Comparison of ENCODE assay signal across 8 cellular contexts in genomic region chr12:49537709-49538601, GRCh38. TPM values are rescaled to one million over a fixed set of nuclear protein-coding genes. Genes with fewer than 3 reads are reported as not detected.
A peak's percentile ranks its signal among the peaks of the same experiment; 100 is the strongest.
DNase-seq lines count a peak whose midpoint lies in the region; ATAC-seq and TF ChIP-seq lines count a peak whose summit lies in the region.

No MANE protein-coding gene starts in this region.

- H3K4me3 Mint-ChIP-seq in activated B cell treated with CpG ODN at 0.5 μM for 24 hours (peak overlapping the region; percentile 81), nephron progenitor cell (peak overlapping the region; percentile 75)

- peaks cover 28% of the 10 kb centered on the region for H3K27me3 Mint-ChIP-seq in activated B cell treated with CpG ODN at 0.5 μM for 24 hours
- peaks cover 89% of the 10 kb centered on the region for H3K27me3 Mint-ChIP-seq in nephron progenitor cell (ENCODE audit: low read depth, poor library complexity)

- no peaks in the 10 kb centered on the region for H3K9me3 Mint-ChIP-seq in activated B cell treated with CpG ODN at 0.5 μM for 24 hours
- no peaks in the 10 kb centered on the region for H3K9me3 Mint-ChIP-seq in nephron progenitor cell

- TF ChIP-seq POLR2A in GM18505 (IDR thresholded peaks at IDR 0.05; ENCODE audit: borderline replicate concordance, extremely low read depth, insufficient read depth, insufficient read length), result no peak

- H3K36me3 ChIP-seq in BJ (ENCODE audit: control insufficient read depth, insufficient read depth, low read length), result no peaks in the 10 kb centered on the region

- peaks cover 27% of the 10 kb centered on the region for H3K27me3 ChIP-seq in BJ (ENCODE audit: control insufficient read depth, insufficient read depth, low read length)

- H3K27ac Mint-ChIP-seq in activated B cell treated with CpG ODN at 0.5 μM for 24 hours, result no peak overlapping the region
- no peak overlapping the region for H3K27ac Mint-ChIP-seq in nephron progenitor cell

- POLR2A ChIA-PET in BJ (lab: Charles Lee), result interaction anchor here (0.6 kb wide), 2 partner anchors 11 to 55 kb away, joined by 3 read pairs; no protein-coding TSS in a partner anchor
- POLR2A ChIA-PET in activated B cell treated with CpG ODN at 0.5 μM for 24 hours (lab: Charles Lee), result interaction anchor here (0.5 to 1.0 kb wide), 2 partner anchors 171 to 273 kb away, joined by 3 to 6 read pairs; partner anchors contain the start of genes SPATS2 and TUBA1C

- H3K4me1 Mint-ChIP-seq in activated B cell treated with CpG ODN at 0.5 μM for 24 hours (peaks cover 43% of the 10 kb centered on the region), nephron progenitor cell (peaks cover 34% of the 10 kb centered on the region)

- H3K4me3 ChIP-seq in BJ (ENCODE audit: low read depth, low read length), result peak overlapping the region; percentile 39
- H3K4me3 ChIP-seq in epithelial cell of esophagus (ENCODE audit: low read length), result peak overlapping the region; percentile 41

- ATAC-seq in HG03432 (IDR thresholded peaks at IDR 0.05; ENCODE audit: unreplicated experiment) (peak; percentile 21), activated B cell treated with CpG ODN at 0.5 μM for 24 hours (ENCODE audit: low read depth) (peak; percentile 26), GM18505 (IDR thresholded peaks at IDR 0.05; ENCODE audit: unreplicated experiment) (no peak), GM19324 (IDR thresholded peaks at IDR 0.05; ENCODE audit: low FRiP score, unreplicated experiment) (no peak)

- TF ChIP-seq CTCF in BJ (IDR thresholded peaks at IDR 0.05; ENCODE audit: insufficient read depth, low read depth, low read length) (no peak), activated B cell treated with CpG ODN at 0.5 μM for 24 hours (IDR thresholded peaks at IDR 0.05) (no peak), epithelial cell of esophagus (IDR thresholded peaks at IDR 0.05; ENCODE audit: insufficient read depth, low read depth, low read length, missing control alignments) (no peak), nephron progenitor cell (IDR thresholded peaks at IDR 0.05) (no peak)

- no peak for DNase-seq in BJ (ENCODE audit: low read depth)
- DNase-seq in activated B cell treated with CpG ODN at 0.5 μM for 24 hours, result peak; percentile 44
- DNase-seq in epithelial cell of esophagus (ENCODE audit: low read depth), result peak; percentile 16
- DNase-seq in nephron progenitor cell, result peak; percentile 56
- DNase-seq in globus pallidus (ENCODE audit: low spot score), result no peak

- intact Hi-C loops in activated B cell treated with CpG ODN at 0.5 μM for 24 hours (cut with micrococcal nuclease), result loop anchor here (1.0 to 2.0 kb wide), 2 partner anchors 29 to 172 kb away; no protein-coding TSS in a partner anchor

- no peaks in the 10 kb centered on the region for H3K36me3 Mint-ChIP-seq in activated B cell treated with CpG ODN at 0.5 μM for 24 hours (ENCODE audit: low read depth)
- H3K36me3 Mint-ChIP-seq in nephron progenitor cell (ENCODE audit: low read depth), result no peaks in the 10 kb centered on the region

- CTCF ChIA-PET in BJ (lab: Yijun Ruan, JAX) (interaction anchor here (0.9 to 1.9 kb wide), 5 partner anchors 15 to 204 kb away, joined by 3 to 5 read pairs (median 4); partner anchors contain the start of gene TMBIM6), activated B cell treated with CpG ODN at 0.5 μM for 24 hours (lab: Charles Lee) (interaction anchor here (0.6 to 2.2 kb wide), 3 partner anchors 24 to 557 kb away, joined by 4 to 7 read pairs (median 7); no protein-coding TSS in a partner anchor)

RNA-seq across cellular contexts. Expression of gene KCNH3, which starts 0.9 kb away (rescaled TPM):
- polyA plus RNA-seq in BJ (2011; rRNA removed), result 0.01 and 0.02 TPM in 2 replicates
- not detected in 2 replicates for polyA minus RNA-seq in BJ (2011; rRNA and poly(A)+ RNA removed)
- 0.27 and 0.44 TPM in 2 replicates for total RNA-seq in activated B cell treated with CpG ODN at 0.5 μM for 24 hours

RNA-seq across cellular contexts. Expression of gene MCRS1, which starts 30.0 kb away (rescaled TPM):
- 58.6 and 96.0 TPM in 2 replicates for polyA plus RNA-seq in BJ (2011; rRNA removed)
- 46.6 and 83.1 TPM in 2 replicates for polyA minus RNA-seq in BJ (2011; rRNA and poly(A)+ RNA removed)
- 82.2 and 84.2 TPM in 2 replicates for total RNA-seq in activated B cell treated with CpG ODN at 0.5 μM for 24 hours

Comparison
In these comparisons a context has a peak if more than half of its experiments do, and no peak if none do; other contexts are left out.
1. DNase-seq: peak in activated B cell treated with CpG ODN at 0.5 μM for 24 hours (single experiment), epithelial cell of esophagus (single experiment) and nephron progenitor cell (single experiment); none in BJ (single experiment) and globus pallidus (single experiment).
2. ATAC-seq: peak in HG03432 (single experiment) and activated B cell treated with CpG ODN at 0.5 μM for 24 hours (single experiment); none in GM18505 (single experiment) and GM19324 (single experiment).